1 cellular context compared by ENCODE assay signal in the genomic region with DNA sequence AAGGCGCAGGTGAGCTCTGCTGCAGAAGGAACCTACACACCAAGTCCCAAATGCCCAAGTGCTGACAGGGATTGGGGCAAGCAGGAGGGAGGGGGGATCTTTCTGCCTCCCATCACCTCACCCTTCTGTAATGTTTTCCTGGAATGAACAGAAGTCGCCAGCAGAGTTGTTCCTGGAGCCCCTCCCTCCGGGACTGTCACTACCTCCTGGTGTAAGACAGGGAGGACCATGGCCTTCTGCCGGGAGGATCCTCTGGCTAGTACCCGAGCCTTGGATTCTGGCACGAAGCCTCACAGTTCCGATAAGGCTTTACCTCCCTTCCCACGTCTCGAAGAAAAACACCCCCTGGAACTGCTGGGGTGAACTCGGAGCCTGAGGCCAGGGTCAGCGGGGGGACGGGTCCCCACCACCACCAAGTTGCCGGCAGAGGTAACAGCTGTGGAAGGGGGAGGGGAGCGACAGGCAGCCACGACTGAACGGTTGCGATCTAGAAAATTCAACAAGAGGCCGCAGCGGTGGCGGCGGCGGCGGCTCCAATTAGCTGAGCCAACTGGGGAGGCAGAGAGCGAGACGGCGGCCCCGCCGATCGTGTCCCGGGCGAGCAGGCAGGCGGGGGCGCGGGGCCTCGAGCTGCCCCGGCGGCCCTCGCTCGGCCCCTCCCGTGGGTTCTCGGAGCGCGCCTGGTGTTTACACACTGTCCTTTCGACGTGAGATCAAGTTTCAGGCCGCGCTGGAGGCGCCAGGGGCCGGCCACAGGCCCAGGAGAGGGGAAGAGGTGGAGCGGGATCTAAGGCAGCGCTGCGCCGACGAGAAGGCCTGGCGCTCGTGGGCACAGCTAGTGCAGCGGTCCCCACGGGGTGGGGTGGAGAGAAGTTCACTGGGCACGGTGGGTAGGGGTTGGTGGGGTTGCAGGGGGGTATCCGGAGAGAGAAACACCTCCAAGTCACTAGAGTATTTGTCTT.
TF ChIP-seq lines count a peak whose summit lies in the region.

No MANE protein-coding gene starts in this region.

TF ChIP-seq in HEK293, 187 proteins besides CTCF, POLR2A, EP300 and RAD21 (continued from another document and continues in another):
- TF ChIP-seq ZNF280D (tag by site-specific recombination; IDR thresholded peaks at IDR 0.05) (no peak), ZIC2 (tag by site-specific recombination; IDR thresholded peaks at IDR 0.05) (no peak), ZBTB17 (tag by site-specific recombination; IDR thresholded peaks at IDR 0.05) (0 out of 2 replicates have a peak, but pooled peaks have one; percentile 21), ZXDB (tag by site-specific recombination; IDR thresholded peaks at IDR 0.05) (no peak), ZNF677 (tag by site-specific recombination; IDR thresholded peaks at IDR 0.05) (no peak), HOXC10 (CRISPR knock-in tag; IDR thresholded peaks at IDR 0.05) (no peak), ZNF596 (tag by site-specific recombination; IDR thresholded peaks at IDR 0.05) (0 out of 2 replicates have a peak, but pooled peaks have one; percentile 39), ZFP69B (tag by site-specific recombination; IDR thresholded peaks at IDR 0.05) (no peak), KLF7 (tag by site-specific recombination; IDR thresholded peaks at IDR 0.05; ENCODE audit: borderline replicate concordance) (no peak), ZNF341 (tag by site-specific recombination; IDR thresholded peaks at IDR 0.05; ENCODE audit: low read depth) (peak; percentile 69), ZNF704 (tag by site-specific recombination; IDR thresholded peaks at IDR 0.05) (no peak), ZFP3 (tag by site-specific recombination; IDR thresholded peaks at IDR 0.05; ENCODE audit: low read depth) (no peak), ZNF155 (tag by site-specific recombination; IDR thresholded peaks at IDR 0.05) (no peak), ZNF529 (tag by site-specific recombination; IDR thresholded peaks at IDR 0.05; ENCODE audit: insufficient replicate concordance) (no peak), ZNF214 (tag by site-specific recombination; IDR thresholded peaks at IDR 0.05; ENCODE audit: borderline replicate concordance) (no peak), ZSCAN23 (tag by site-specific recombination; IDR thresholded peaks at IDR 0.05) (no peak), ZNF473 (tag by site-specific recombination; IDR thresholded peaks at IDR 0.05) (no peak), FEZF1 (tag by site-specific recombination; IDR thresholded peaks at IDR 0.05) (0 out of 2 replicates have a peak, but pooled peaks have one; percentile 12), ZNF549 (tag by site-specific recombination; IDR thresholded peaks at IDR 0.05) (no peak), ZNF274 (IDR thresholded peaks at IDR 0.05; ENCODE audit: low read length) (no peak), ZNF274 (tag by site-specific recombination; IDR thresholded peaks at IDR 0.05; ENCODE audit: borderline replicate concordance) (no peak), ZEB2 (tag by site-specific recombination; IDR thresholded peaks at IDR 0.05) (no peak), ZNF362 (tag by site-specific recombination; IDR thresholded peaks at IDR 0.05) (no peak), MEIS1 (CRISPR knock-in tag; IDR thresholded peaks at IDR 0.05; ENCODE audit: borderline replicate concordance) (no peak), ZBTB26 (tag by site-specific recombination; optimal IDR thresholded peaks at IDR 0.05) (peak; percentile 23), SCRT2 (tag by site-specific recombination; IDR thresholded peaks at IDR 0.05) (no peak), ZNF624 (tag by site-specific recombination; IDR thresholded peaks at IDR 0.05) (no peak), PRDM4 (tag by site-specific recombination; IDR thresholded peaks at IDR 0.05) (no peak), ZNF335 (tag by site-specific recombination; conservative IDR thresholded peaks at IDR 0.05) (peak; percentile 65), ZNF221 (tag by site-specific recombination; IDR thresholded peaks at IDR 0.05; ENCODE audit: borderline replicate concordance) (no peak)
- TF ChIP-seq, protein P1, sequence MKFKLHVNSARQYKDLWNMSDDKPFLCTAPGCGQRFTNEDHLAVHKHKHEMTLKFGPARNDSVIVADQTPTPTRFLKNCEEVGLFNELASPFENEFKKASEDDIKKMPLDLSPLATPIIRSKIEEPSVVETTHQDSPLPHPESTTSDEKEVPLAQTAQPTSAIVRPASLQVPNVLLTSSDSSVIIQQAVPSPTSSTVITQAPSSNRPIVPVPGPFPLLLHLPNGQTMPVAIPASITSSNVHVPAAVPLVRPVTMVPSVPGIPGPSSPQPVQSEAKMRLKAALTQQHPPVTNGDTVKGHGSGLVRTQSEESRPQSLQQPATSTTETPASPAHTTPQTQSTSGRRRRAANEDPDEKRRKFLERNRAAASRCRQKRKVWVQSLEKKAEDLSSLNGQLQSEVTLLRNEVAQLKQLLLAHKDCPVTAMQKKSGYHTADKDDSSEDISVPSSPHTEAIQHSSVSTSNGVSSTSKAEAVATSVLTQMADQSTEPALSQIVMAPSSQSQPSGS (tag by site-specific recombination; IDR thresholded peaks at IDR 0.05; ENCODE audit: low read depth) = no peak
- TF ChIP-seq, protein P2, sequence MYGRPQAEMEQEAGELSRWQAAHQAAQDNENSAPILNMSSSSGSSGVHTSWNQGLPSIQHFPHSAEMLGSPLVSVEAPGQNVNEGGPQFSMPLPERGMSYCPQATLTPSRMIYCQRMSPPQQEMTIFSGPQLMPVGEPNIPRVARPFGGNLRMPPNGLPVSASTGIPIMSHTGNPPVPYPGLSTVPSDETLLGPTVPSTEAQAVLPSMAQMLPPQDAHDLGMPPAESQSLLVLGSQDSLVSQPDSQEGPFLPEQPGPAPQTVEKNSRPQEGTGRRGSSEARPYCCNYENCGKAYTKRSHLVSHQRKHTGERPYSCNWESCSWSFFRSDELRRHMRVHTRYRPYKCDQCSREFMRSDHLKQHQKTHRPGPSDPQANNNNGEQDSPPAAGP (tag by site-specific recombination; IDR thresholded peaks at IDR 0.05) = no peak
- TF ChIP-seq, protein P3, sequence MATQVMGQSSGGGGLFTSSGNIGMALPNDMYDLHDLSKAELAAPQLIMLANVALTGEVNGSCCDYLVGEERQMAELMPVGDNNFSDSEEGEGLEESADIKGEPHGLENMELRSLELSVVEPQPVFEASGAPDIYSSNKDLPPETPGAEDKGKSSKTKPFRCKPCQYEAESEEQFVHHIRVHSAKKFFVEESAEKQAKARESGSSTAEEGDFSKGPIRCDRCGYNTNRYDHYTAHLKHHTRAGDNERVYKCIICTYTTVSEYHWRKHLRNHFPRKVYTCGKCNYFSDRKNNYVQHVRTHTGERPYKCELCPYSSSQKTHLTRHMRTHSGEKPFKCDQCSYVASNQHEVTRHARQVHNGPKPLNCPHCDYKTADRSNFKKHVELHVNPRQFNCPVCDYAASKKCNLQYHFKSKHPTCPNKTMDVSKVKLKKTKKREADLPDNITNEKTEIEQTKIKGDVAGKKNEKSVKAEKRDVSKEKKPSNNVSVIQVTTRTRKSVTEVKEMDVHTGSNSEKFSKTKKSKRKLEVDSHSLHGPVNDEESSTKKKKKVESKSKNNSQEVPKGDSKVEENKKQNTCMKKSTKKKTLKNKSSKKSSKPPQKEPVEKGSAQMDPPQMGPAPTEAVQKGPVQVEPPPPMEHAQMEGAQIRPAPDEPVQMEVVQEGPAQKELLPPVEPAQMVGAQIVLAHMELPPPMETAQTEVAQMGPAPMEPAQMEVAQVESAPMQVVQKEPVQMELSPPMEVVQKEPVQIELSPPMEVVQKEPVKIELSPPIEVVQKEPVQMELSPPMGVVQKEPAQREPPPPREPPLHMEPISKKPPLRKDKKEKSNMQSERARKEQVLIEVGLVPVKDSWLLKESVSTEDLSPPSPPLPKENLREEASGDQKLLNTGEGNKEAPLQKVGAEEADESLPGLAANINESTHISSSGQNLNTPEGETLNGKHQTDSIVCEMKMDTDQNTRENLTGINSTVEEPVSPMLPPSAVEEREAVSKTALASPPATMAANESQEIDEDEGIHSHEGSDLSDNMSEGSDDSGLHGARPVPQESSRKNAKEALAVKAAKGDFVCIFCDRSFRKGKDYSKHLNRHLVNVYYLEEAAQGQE (tag by site-specific recombination; IDR thresholded peaks at IDR 0.05) = no peak
- TF ChIP-seq, protein P4, sequence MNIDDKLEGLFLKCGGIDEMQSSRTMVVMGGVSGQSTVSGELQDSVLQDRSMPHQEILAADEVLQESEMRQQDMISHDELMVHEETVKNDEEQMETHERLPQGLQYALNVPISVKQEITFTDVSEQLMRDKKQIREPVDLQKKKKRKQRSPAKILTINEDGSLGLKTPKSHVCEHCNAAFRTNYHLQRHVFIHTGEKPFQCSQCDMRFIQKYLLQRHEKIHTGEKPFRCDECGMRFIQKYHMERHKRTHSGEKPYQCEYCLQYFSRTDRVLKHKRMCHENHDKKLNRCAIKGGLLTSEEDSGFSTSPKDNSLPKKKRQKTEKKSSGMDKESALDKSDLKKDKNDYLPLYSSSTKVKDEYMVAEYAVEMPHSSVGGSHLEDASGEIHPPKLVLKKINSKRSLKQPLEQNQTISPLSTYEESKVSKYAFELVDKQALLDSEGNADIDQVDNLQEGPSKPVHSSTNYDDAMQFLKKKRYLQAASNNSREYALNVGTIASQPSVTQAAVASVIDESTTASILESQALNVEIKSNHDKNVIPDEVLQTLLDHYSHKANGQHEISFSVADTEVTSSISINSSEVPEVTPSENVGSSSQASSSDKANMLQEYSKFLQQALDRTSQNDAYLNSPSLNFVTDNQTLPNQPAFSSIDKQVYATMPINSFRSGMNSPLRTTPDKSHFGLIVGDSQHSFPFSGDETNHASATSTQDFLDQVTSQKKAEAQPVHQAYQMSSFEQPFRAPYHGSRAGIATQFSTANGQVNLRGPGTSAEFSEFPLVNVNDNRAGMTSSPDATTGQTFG (tag by site-specific recombination; IDR thresholded peaks at IDR 0.05; ENCODE audit: borderline replicate concordance) = no peak
- TF ChIP-seq, protein P5, sequence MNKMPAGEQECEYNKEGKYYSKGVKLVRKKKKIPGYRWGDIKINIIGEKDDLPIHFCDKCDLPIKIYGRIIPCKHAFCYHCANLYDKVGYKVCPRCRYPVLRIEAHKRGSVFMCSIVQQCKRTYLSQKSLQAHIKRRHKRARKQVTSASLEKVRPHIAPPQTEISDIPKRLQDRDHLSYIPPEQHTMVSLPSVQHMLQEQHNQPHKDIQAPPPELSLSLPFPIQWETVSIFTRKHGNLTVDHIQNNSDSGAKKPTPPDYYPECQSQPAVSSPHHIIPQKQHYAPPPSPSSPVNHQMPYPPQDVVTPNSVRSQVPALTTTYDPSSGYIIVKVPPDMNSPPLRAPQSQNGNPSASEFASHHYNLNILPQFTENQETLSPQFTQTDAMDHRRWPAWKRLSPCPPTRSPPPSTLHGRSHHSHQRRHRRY (tag by site-specific recombination; IDR thresholded peaks at IDR 0.05) = no peak
